Comparison of ENCODE assay signal across 1 cellular context in the genomic region with DNA sequence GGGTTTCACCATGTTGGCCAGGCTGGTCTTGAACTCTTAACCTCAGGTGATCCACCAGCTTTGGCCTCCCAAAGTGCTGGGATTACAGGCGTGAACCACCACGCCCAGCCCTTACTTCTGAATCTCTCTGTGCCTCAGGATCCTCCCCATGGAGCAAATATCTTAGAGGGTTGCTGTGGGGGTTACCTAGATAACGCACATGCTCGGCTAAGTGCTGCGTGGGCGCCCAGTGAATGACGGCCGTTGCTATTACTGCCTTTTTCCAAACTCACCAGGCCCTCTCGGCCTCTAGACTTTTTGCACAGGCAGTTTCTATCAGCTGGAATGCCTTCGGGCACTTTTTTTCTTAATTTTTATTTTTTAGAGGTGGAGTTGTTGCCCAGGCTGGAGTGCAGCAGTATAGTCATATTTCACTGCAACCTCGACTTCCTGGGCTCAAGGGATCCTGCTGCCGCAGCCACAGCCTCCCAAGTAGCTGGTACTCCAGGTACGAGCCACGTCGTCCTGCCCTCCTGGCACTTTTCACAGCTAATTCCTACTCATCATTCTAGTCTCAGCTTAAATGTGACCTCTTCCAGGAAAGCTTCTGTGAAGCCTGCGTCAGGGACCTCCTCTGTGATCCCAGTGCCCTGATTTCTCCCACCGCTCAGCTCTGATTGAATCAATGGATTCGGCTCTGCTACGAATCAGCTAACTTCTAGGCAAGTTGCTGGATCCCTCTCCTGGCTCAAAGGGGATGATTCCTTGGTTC.
TF ChIP-seq lines count a peak whose summit lies in the region.

No MANE protein-coding gene starts in this region.

TF ChIP-seq in HCT116, 20 proteins besides CTCF, POLR2A, EP300 and RAD21:
- TF ChIP-seq EGR1 (IDR thresholded peaks at IDR 0.05; ENCODE audit: low read depth) (no peak), JUND (IDR thresholded peaks at IDR 0.05) (no peak), SRF (IDR thresholded peaks at IDR 0.05; ENCODE audit: low read depth) (no peak), ZFX (IDR thresholded peaks at IDR 0.05) (no peak), FOSL1 (IDR thresholded peaks at IDR 0.05; ENCODE audit: low read depth) (no peak)
- TF ChIP-seq, protein P1, sequence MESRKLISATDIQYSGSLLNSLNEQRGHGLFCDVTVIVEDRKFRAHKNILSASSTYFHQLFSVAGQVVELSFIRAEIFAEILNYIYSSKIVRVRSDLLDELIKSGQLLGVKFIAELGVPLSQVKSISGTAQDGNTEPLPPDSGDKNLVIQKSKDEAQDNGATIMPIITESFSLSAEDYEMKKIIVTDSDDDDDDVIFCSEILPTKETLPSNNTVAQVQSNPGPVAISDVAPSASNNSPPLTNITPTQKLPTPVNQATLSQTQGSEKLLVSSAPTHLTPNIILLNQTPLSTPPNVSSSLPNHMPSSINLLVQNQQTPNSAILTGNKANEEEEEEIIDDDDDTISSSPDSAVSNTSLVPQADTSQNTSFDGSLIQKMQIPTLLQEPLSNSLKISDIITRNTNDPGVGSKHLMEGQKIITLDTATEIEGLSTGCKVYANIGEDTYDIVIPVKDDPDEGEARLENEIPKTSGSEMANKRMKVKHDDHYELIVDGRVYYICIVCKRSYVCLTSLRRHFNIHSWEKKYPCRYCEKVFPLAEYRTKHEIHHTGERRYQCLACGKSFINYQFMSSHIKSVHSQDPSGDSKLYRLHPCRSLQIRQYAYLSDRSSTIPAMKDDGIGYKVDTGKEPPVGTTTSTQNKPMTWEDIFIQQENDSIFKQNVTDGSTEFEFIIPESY (IDR thresholded peaks at IDR 0.05; ENCODE audit: extremely low read depth, insufficient replicate concordance, low read length): no peak
